In genomic region chr9:13717356-13718057, GRCh38 we compare ENCODE assay signal across 19 cellular contexts.
DNase-seq lines count a peak whose midpoint lies in the region; ATAC-seq and TF ChIP-seq lines count a peak whose summit lies in the region.
"Had no signal": no experiment of that assay in that cellular context is flagged by ENCODE, and none has a peak within 500 bp of the region (broad histone marks: within the 10 kb centered on the region; RNA-seq: fewer than 3 reads in every experiment).

No MANE protein-coding gene starts in this region.

- H3K27ac Mint-ChIP-seq in GM23338, result no peak overlapping the region
- H3K27ac Mint-ChIP-seq: activated CD4-positive, alpha-beta T cell treated with anti-CD3 and anti-CD28 coated beads for 36 hours; B cell had no signal

- H3K4me1 ChIP-seq in GM23338 (ENCODE audit: insufficient read depth), result peaks cover 20% of the 10 kb centered on the region
- H3K4me1 ChIP-seq: body of pancreas had no signal

- no peaks in the 10 kb centered on the region for H3K9me2 ChIP-seq in GM23338 (ENCODE audit: insufficient read depth)

- no peaks in the 10 kb centered on the region for H3K36me3 ChIP-seq in GM23338 (ENCODE audit: insufficient read depth)
- no peaks in the 10 kb centered on the region for H3K36me3 ChIP-seq in brain microvascular endothelial cell (replicated peaks)
- H3K36me3 ChIP-seq: HAP-1 had no signal

- H3K4me3 ChIP-seq in GM23338, result no peak overlapping the region
- no peak overlapping the region for H3K4me3 ChIP-seq in brain microvascular endothelial cell (ENCODE audit: low read depth, low read length)
- H3K4me3 ChIP-seq: body of pancreas, HAP-1 had no signal

- DNase-seq in GM23338 (ENCODE audit: low spot score) (no peak), NCI-H446 (lab: John Stamatoyannopoulos, UW) (peak; percentile 90 to 95), brain microvascular endothelial cell (peak; percentile 21), lung microvascular endothelial cell (ENCODE audit: low read depth in 2 of 2) (peak; percentile 16 to 66), activated gamma-delta T cell (lab: John Stamatoyannopoulos, UW) (no peak), SKM-1 treated with dmso at 0.1 percent for 144 hours (lab: John Stamatoyannopoulos, UW; ENCODE audit: unreplicated experiment) (no peak)
- DNase-seq: activated CD4-positive, alpha-beta T cell treated with anti-CD3 and anti-CD28 coated beads for 36 hours; activated CD8-positive, alpha-beta memory T cell treated with anti-CD3 and anti-CD28 coated beads, Interleukin-2, amount 50 U/mL, for 4 hours; activated naive CD4-positive, alpha-beta T cell; body of pancreas; left cardiac atrium; NCI-H2029 treated with DMSO at 0.1 percent for 48 hours; NCI-H82; posterior cingulate gyrus; small intestine; T-helper 2 cell had no signal

- H3F3A ChIP-seq in GM23338 (replicated peaks; ENCODE audit: low read depth), result no peaks in the 10 kb centered on the region

- H3K36me3 Mint-ChIP-seq in GM23338 (ENCODE audit: low read depth), result no peaks in the 10 kb centered on the region

- H3K27me3 Mint-ChIP-seq in GM23338 (ENCODE audit: insufficient read depth, low read depth, poor library complexity), result no peaks in the 10 kb centered on the region
- H3K27me3 Mint-ChIP-seq: activated CD4-positive, alpha-beta T cell treated with anti-CD3 and anti-CD28 coated beads for 36 hours; B cell had no signal

- H3K79me2 ChIP-seq in GM23338 (replicated peaks; ENCODE audit: insufficient read depth), result no peaks in the 10 kb centered on the region

- peak overlapping the region; percentile 4; the same call in 1 of the 2 replicates for H2AFZ ChIP-seq in GM23338

- H3K27me3 ChIP-seq in GM23338 (ENCODE audit: insufficient read depth), result no peaks in the 10 kb centered on the region
- no peaks in the 10 kb centered on the region for H3K27me3 ChIP-seq in brain microvascular endothelial cell (replicated peaks)
- H3K27me3 ChIP-seq: body of pancreas had no signal

- H3K4me1 Mint-ChIP-seq in GM23338, result peaks cover 36% of the 10 kb centered on the region
- H3K4me1 Mint-ChIP-seq: activated CD4-positive, alpha-beta T cell treated with anti-CD3 and anti-CD28 coated beads for 36 hours; B cell had no signal

- in situ Hi-C loops in brain microvascular endothelial cell (cut with HindIII; ENCODE audit: low pct_ligation_motif_present, low sequenced_read_pairs), result no loop called here

- no peaks in the 10 kb centered on the region for H4K20me1 ChIP-seq in GM23338 (replicated peaks; ENCODE audit: insufficient read depth)

- ATAC-seq in GM23338 (no peak), GM19351 (IDR thresholded peaks at IDR 0.05; ENCODE audit: unreplicated experiment) (no peak)
- ATAC-seq: activated CD4-positive, alpha-beta T cell treated with anti-CD3 and anti-CD28 coated beads for 36 hours; body of pancreas had no signal

- H3K4me2 ChIP-seq in GM23338, result peak overlapping the region; percentile 1; the same call in 1 of the 2 replicates

- TF ChIP-seq CTCF in GM23338 (conservative IDR thresholded peaks at IDR 0.05; ENCODE audit: low read depth in 2 of 2) (no peak), brain microvascular endothelial cell (IDR thresholded peaks at IDR 0.05; ENCODE audit: low read depth, low read length, missing control alignments) (no peak)

- H3K27ac ChIP-seq in GM23338 (ENCODE audit: low read depth), result no peak overlapping the region
- H3K27ac ChIP-seq in brain microvascular endothelial cell, result peak overlapping the region; percentile 20
- H3K27ac ChIP-seq: body of pancreas had no signal

- no peak overlapping the region for H3K4me3 Mint-ChIP-seq in GM23338
- H3K4me3 Mint-ChIP-seq: activated CD4-positive, alpha-beta T cell treated with anti-CD3 and anti-CD28 coated beads for 36 hours; B cell had no signal

- no peaks in the 10 kb centered on the region; the same call in 2 of the 3 replicates for H3K9me3 Mint-ChIP-seq in GM23338

TF ChIP-seq in GM23338, 12 proteins besides CTCF, POLR2A, EP300 and RAD21:
- TF ChIP-seq ETS1 (IDR thresholded peaks at IDR 0.05), result no peak
- TF ChIP-seq STAT1 (IDR thresholded peaks at IDR 0.05; ENCODE audit: unreplicated experiment), result no peak
- no peak for TF ChIP-seq POLR2AphosphoS5 (IDR thresholded peaks at IDR 0.05; ENCODE audit: low read depth)
- TF ChIP-seq EZH2phosphoT487 (IDR thresholded peaks at IDR 0.05; ENCODE audit: unreplicated experiment), result no peak

Comparison
In these comparisons a context has a peak if more than half of its experiments do, and no peak if none do; other contexts are left out.
1. DNase-seq: peak in NCI-H446 (2 of 2), brain microvascular endothelial cell (single experiment) and lung microvascular endothelial cell (2 of 2); none in GM23338 (single experiment), activated gamma-delta T cell (single experiment) and SKM-1 treated with dmso at 0.1 percent for 144 hours (single experiment).